ENCODE assay signal across 9 cellular contexts in the genomic region with DNA sequence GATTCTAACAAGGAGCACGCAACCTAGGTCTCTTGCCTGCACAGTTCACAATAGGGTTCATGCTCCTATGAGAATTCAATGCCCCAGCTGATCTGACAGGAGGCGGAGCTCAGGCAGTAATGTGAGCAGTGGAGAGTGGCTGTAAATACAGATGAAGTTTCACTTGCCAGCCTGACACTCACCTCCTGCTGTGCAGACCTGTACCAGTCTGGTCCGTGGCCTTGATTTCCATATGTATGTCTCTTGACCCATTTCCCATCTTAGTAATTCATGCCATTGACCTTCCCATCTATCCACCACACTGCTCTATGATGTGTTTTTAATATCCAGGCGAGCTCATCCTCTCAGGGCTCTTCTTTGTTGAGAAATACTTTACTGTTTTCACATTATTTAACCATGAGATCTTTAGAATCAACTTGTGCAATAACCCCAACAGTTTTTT.
DNase-seq lines count a peak whose midpoint lies in the region; ATAC-seq lines count a peak whose summit lies in the region.
"Had no signal": no experiment of that assay in that cellular context is flagged by ENCODE, and none has a peak within 500 bp of the region (broad histone marks: within the 10 kb centered on the region; RNA-seq: fewer than 3 reads in every experiment).

No MANE protein-coding gene starts in this region.

- no peaks in the 10 kb centered on the region for H3K9me3 Mint-ChIP-seq in activated T-helper 2 cell treated with anti-CD3 and anti-CD28 coated beads, Interferon-gamma antibody, Interleukin-2, Interleukin-4, amounts not matched to agents 10 μg/mL and 5 μg/mL and 100 μg/mL, durations not matched to agents 14 hours and 24 hours and 36 hours

- H3K4me1 Mint-ChIP-seq in activated T-helper 2 cell treated with anti-CD3 and anti-CD28 coated beads, Interferon-gamma antibody, Interleukin-2, Interleukin-4, amounts not matched to agents 10 μg/mL and 5 μg/mL and 100 μg/mL, durations not matched to agents 14 hours and 24 hours and 36 hours (ENCODE audit: low read depth), result peaks cover 23% of the 10 kb centered on the region

- intact Hi-C loops in left ventricle myocardium superior (cut with micrococcal nuclease), result no loop called here
- intact Hi-C loops in activated T-helper 2 cell treated with anti-CD3 and anti-CD28 coated beads, Interferon-gamma antibody, Interleukin-2, Interleukin-4, amounts not matched to agents 10 μg/mL and 5 μg/mL and 100 μg/mL, durations not matched to agents 14 hours and 24 hours and 36 hours (cut with micrococcal nuclease), result no loop called here

- no peak overlapping the region for H3K27ac Mint-ChIP-seq in activated T-helper 2 cell treated with anti-CD3 and anti-CD28 coated beads, Interferon-gamma antibody, Interleukin-2, Interleukin-4, amounts not matched to agents 10 μg/mL and 5 μg/mL and 100 μg/mL, durations not matched to agents 14 hours and 24 hours and 36 hours

- H3K27me3 Mint-ChIP-seq in activated T-helper 2 cell treated with anti-CD3 and anti-CD28 coated beads, Interferon-gamma antibody, Interleukin-2, Interleukin-4, amounts not matched to agents 10 μg/mL and 5 μg/mL and 100 μg/mL, durations not matched to agents 14 hours and 24 hours and 36 hours (ENCODE audit: low read depth), result no peaks in the 10 kb centered on the region

- H3K36me3 Mint-ChIP-seq in activated T-helper 2 cell treated with anti-CD3 and anti-CD28 coated beads, Interferon-gamma antibody, Interleukin-2, Interleukin-4, amounts not matched to agents 10 μg/mL and 5 μg/mL and 100 μg/mL, durations not matched to agents 14 hours and 24 hours and 36 hours (ENCODE audit: low read depth), result peaks cover 14% of the 10 kb centered on the region

- DNase-seq in COLO668 (lab: John Stamatoyannopoulos, UW; ENCODE audit: unreplicated experiment) (peak; percentile 86), NCI-H524 treated with DMSO at 0.1 percent for 48 hours (lab: John Stamatoyannopoulos, UW) (peak; percentile 84), left ventricle myocardium superior (no peak), HuH-7.5 (ENCODE audit: low spot score) (no peak), superior temporal gyrus (ENCODE audit: extremely low spot score) (no peak)
- DNase-seq in activated T-helper 2 cell treated with anti-CD3 and anti-CD28 coated beads, Interferon-gamma antibody, Interleukin-2, Interleukin-4, amounts not matched to agents 10 μg/mL and 5 μg/mL and 100 μg/mL, durations not matched to agents 14 hours and 24 hours and 36 hours (ENCODE audit: low spot score), result no peak
- DNase-seq: right cardiac atrium had no signal

- ATAC-seq in GM18909 (IDR thresholded peaks at IDR 0.05; ENCODE audit: poor library complexity, unreplicated experiment) (peak; percentile 89), HG03060 (IDR thresholded peaks at IDR 0.05; ENCODE audit: low read depth, unreplicated experiment) (peak; percentile 73), left ventricle myocardium superior (peak; percentile 83)

- H3K4me3 Mint-ChIP-seq in activated T-helper 2 cell treated with anti-CD3 and anti-CD28 coated beads, Interferon-gamma antibody, Interleukin-2, Interleukin-4, amounts not matched to agents 10 μg/mL and 5 μg/mL and 100 μg/mL, durations not matched to agents 14 hours and 24 hours and 36 hours (ENCODE audit: low read depth), result no peak overlapping the region

Comparison
In these comparisons a context has a peak if more than half of its experiments do, and no peak if none do; other contexts are left out.
1. DNase-seq: peak in COLO668 (single experiment) and NCI-H524 treated with DMSO at 0.1 percent for 48 hours (single experiment); none in left ventricle myocardium superior (single experiment), activated T-helper 2 cell treated with anti-CD3 and anti-CD28 coated beads, Interferon-gamma antibody, Interleukin-2, Interleukin-4, amounts not matched to agents 10 μg/mL and 5 μg/mL and 100 μg/mL, durations not matched to agents 14 hours and 24 hours and 36 hours (single experiment), HuH-7.5 (single experiment) and superior temporal gyrus (single experiment).
2. Peak in every context shown above with its lines, with median percentiles within 50 percentile points of each other: ATAC-seq.